Comparison of ENCODE assay signal across 15 cellular contexts in genomic region chr6:45044086-45044485, GRCh38.
"Had no signal": no experiment of that assay in that cellular context is flagged by ENCODE, and none has a peak within 500 bp of the region (broad histone marks: within the 10 kb centered on the region; RNA-seq: fewer than 3 reads in every experiment).

No MANE protein-coding gene starts in this region.

- ATAC-seq: gastrocnemius medialis; left lung; mucosa of descending colon; naive thymus-derived CD4-positive, alpha-beta T cell; stimulated activated memory B cell treated with anti-CD40 and anti-IgM and Interleukin-4, amounts not matched to agents 10 μg/mL and 1 μg/mL and 100 μg/mL, for 72 hours had no signal

- H3K27ac Mint-ChIP-seq: activated CD4-positive, alpha-beta T cell treated with anti-CD3 and anti-CD28 coated beads, Interleukin-2, amount 10 ng/mL, durations not matched to agents 24 days and 14 days; endodermal cell; stimulated activated memory B cell treated with anti-CD40 and anti-IgM and Interleukin-4, amounts not matched to agents 10 μg/mL and 1 μg/mL and 100 μg/mL, for 72 hours; T-helper 1 cell treated with Interleukin-12 subunit alpha and Interleukin-12 subunit beta and Interleukin-4 antibody, amounts not matched to agents 30 μg/mL and 1 μg/mL, for 36 hours had no signal

- H3K9ac ChIP-seq: parathyroid adenoma had no signal

- H3K9me3 Mint-ChIP-seq: endodermal cell had no signal

- H3K4me1 ChIP-seq: breast epithelium, parathyroid adenoma, thyroid gland had no signal

- H2AFZ ChIP-seq: parathyroid adenoma had no signal

- H3K36me3 Mint-ChIP-seq: stimulated activated memory B cell treated with anti-CD40 and anti-IgM and Interleukin-4, amounts not matched to agents 10 μg/mL and 1 μg/mL and 100 μg/mL, for 72 hours had no signal

- H3K9me3 ChIP-seq: breast epithelium, gastrocnemius medialis, left lung, mucosa of descending colon, thyroid gland had no signal

- H3K27ac ChIP-seq: breast epithelium, gastrocnemius medialis, left lung, parathyroid adenoma, thyroid gland had no signal

- H3K79me2 ChIP-seq: parathyroid adenoma had no signal

- DNase-seq: activated CD4-positive, alpha-beta T cell treated with anti-CD3 and anti-CD28 coated beads, Interleukin-2, amount 10 ng/mL, durations not matched to agents 24 days and 14 days; activated CD4-positive, CD25-positive, alpha-beta regulatory T cell; activated CD8-positive, alpha-beta memory T cell treated with anti-CD3 and anti-CD28 coated beads, Interleukin-2, amount 50 U/mL, for 48 hours; anterior cingulate cortex; endodermal cell; gastrocnemius medialis; left lung; mucosa of descending colon; naive thymus-derived CD4-positive, alpha-beta T cell; stimulated activated CD4-positive, alpha-beta T cell treated with anti-CD3 and anti-CD28 coated beads, Interleukin-2, amount 100 ng/mL, for 48 hours; thyroid gland had no signal

- H3K27me3 ChIP-seq: breast epithelium, gastrocnemius medialis, left lung, thyroid gland had no signal

- H3K27me3 Mint-ChIP-seq: activated CD4-positive, alpha-beta T cell treated with anti-CD3 and anti-CD28 coated beads, Interleukin-2, amount 10 ng/mL, durations not matched to agents 24 days and 14 days; stimulated activated memory B cell treated with anti-CD40 and anti-IgM and Interleukin-4, amounts not matched to agents 10 μg/mL and 1 μg/mL and 100 μg/mL, for 72 hours had no signal

- H3K4me3 Mint-ChIP-seq: activated CD4-positive, alpha-beta T cell treated with anti-CD3 and anti-CD28 coated beads, Interleukin-2, amount 10 ng/mL, durations not matched to agents 24 days and 14 days; endodermal cell; naive thymus-derived CD4-positive, alpha-beta T cell; stimulated activated memory B cell treated with anti-CD40 and anti-IgM and Interleukin-4, amounts not matched to agents 10 μg/mL and 1 μg/mL and 100 μg/mL, for 72 hours; T-helper 1 cell treated with Interleukin-12 subunit alpha and Interleukin-12 subunit beta and Interleukin-4 antibody, amounts not matched to agents 30 μg/mL and 1 μg/mL, for 36 hours had no signal

- H3K4me3 ChIP-seq: breast epithelium, gastrocnemius medialis, left lung, mucosa of descending colon, thyroid gland had no signal

- H3K36me3 ChIP-seq: breast epithelium, gastrocnemius medialis, left lung, thyroid gland had no signal
